Comparison of ENCODE assay signal across 8 cellular contexts in the genomic region with DNA sequence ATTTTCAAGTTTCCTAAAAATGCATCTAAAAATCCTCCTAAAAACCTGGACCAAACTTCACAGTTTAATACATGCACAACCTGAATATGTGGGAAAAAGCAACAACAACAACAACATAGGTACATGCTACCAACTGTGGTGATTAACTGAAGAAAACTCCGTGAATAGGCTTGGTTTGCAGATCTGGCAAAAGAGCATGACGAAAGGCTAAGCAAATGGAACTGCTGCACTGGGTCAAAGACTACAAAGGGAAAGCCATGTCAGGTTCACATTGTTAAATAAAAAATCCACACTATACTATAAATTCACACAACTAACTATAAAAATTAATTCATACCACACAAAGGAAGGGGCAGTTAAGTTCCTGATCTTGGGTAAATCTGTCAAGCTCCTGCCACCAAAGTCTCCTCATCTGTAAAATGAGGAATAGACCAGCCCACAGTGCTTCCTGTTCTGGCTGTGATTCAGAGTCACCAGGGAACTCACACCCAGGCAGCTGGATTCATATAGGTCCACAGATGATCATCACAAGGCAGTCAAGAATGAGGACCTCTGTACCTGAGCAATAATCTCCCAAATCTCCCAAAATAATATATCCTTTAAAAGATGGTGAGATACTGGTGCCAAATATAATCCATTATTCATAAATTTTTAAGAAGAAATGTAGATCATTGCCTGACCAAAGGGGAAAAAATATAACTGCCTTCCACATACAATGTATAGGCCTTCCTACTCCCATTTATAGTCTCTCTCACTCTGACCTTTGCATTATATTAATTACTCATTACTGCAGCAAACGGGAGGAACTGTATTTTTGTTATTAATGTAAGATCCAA. TPM values are rescaled to one million over a fixed set of nuclear protein-coding genes. Genes with fewer than 3 reads are reported as not detected.
DNase-seq lines count a peak whose midpoint lies in the region; ATAC-seq and FAIRE-seq lines count a peak whose summit lies in the region.

No MANE protein-coding gene starts in this region.

- intact Hi-C loops in activated CD4-positive, alpha-beta T cell treated with anti-CD3 and anti-CD28 coated beads, Interleukin-2, amount 10 ng/mL, durations not matched to agents 24 days and 14 days (cut with micrococcal nuclease) = no loop called here

- DNase-seq in SJSA1 (ENCODE audit: low read depth in 1 of 2, low spot score in 2 of 2) = peak in 1 of 2 experiments; percentile 52
- peak; percentile 69 for DNase-seq in foreskin melanocyte
- DNase-seq in small intestine = peak; percentile 55
- no peak for DNase-seq in activated CD4-positive, alpha-beta T cell treated with anti-CD3 and anti-CD28 coated beads, Interleukin-2, amount 10 ng/mL, durations not matched to agents 24 days and 14 days
- no peak for DNase-seq in T-helper 2 cell treated with Interferon-gamma antibody and Interleukin-4, amounts not matched to agents 5 μg/mL and 100 μg/mL, for 36 hours (ENCODE audit: low spot score)

- H3K27me3 Mint-ChIP-seq in activated CD4-positive, alpha-beta T cell treated with anti-CD3 and anti-CD28 coated beads, Interleukin-2, amount 10 ng/mL, durations not matched to agents 24 days and 14 days = peaks cover 2% of the 10 kb centered on the region
- no peaks in the 10 kb centered on the region for H3K27me3 Mint-ChIP-seq in T-helper 2 cell treated with Interferon-gamma antibody and Interleukin-4, amounts not matched to agents 5 μg/mL and 100 μg/mL, for 36 hours (ENCODE audit: low read depth)

- no peaks in the 10 kb centered on the region for H3K9me3 Mint-ChIP-seq in activated CD4-positive, alpha-beta T cell treated with anti-CD3 and anti-CD28 coated beads, Interleukin-2, amount 10 ng/mL, durations not matched to agents 24 days and 14 days
- H3K9me3 Mint-ChIP-seq in T-helper 2 cell treated with Interferon-gamma antibody and Interleukin-4, amounts not matched to agents 5 μg/mL and 100 μg/mL, for 36 hours = no peaks in the 10 kb centered on the region

- no peak overlapping the region for H3K4me3 Mint-ChIP-seq in activated CD4-positive, alpha-beta T cell treated with anti-CD3 and anti-CD28 coated beads, Interleukin-2, amount 10 ng/mL, durations not matched to agents 24 days and 14 days
- H3K4me3 Mint-ChIP-seq in T-helper 2 cell treated with Interferon-gamma antibody and Interleukin-4, amounts not matched to agents 5 μg/mL and 100 μg/mL, for 36 hours = no peak overlapping the region

- H3K36me3 ChIP-seq in SJSA1 (peaks cover 32% of the 10 kb centered on the region), small intestine (ENCODE audit: control insufficient read depth in 2 of 2, insufficient read depth in 2 of 2, low read length in 2 of 2) (no peaks in the 10 kb centered on the region)

- no peaks in the 10 kb centered on the region for H3K9me3 ChIP-seq in SJSA1 (replicated peaks)
- H3K9me3 ChIP-seq in small intestine (ENCODE audit: control insufficient read depth, low read depth) = no peaks in the 10 kb centered on the region

- peaks cover 36% of the 10 kb centered on the region for H3K4me1 Mint-ChIP-seq in activated CD4-positive, alpha-beta T cell treated with anti-CD3 and anti-CD28 coated beads, Interleukin-2, amount 10 ng/mL, durations not matched to agents 24 days and 14 days
- H3K4me1 Mint-ChIP-seq in T-helper 2 cell treated with Interferon-gamma antibody and Interleukin-4, amounts not matched to agents 5 μg/mL and 100 μg/mL, for 36 hours (ENCODE audit: low read depth) = peaks cover 35% of the 10 kb centered on the region

- peaks cover 85% of the 10 kb centered on the region for H3K4me1 ChIP-seq in SJSA1 (replicated peaks)
- peaks cover 4 to 11% of the 10 kb centered on the region in 2 donors for H3K4me1 ChIP-seq in small intestine (ENCODE audit: control insufficient read depth in 2 of 2, insufficient read depth in 1 of 2, low read depth in 1 of 2, low read length in 1 of 2)

- H3K4me3 ChIP-seq in SJSA1 (no peak overlapping the region), small intestine (ENCODE audit: low read depth in 1 of 2, low read length in 2 of 2) (no peak overlapping the region)

- H3K27me3 ChIP-seq in SJSA1 (replicated peaks) (no peaks in the 10 kb centered on the region), small intestine (ENCODE audit: control insufficient read depth in 2 of 2, insufficient read depth in 2 of 2, low read length in 2 of 2) (no peaks in the 10 kb centered on the region)

- peak overlapping the region; percentile 92 for H3K27ac ChIP-seq in SJSA1
- H3K27ac ChIP-seq in small intestine (ENCODE audit: low read depth in 1 of 2, low read length in 1 of 2) = peak overlapping the region; percentile 32 to 43

- H3K36me3 Mint-ChIP-seq in activated CD4-positive, alpha-beta T cell treated with anti-CD3 and anti-CD28 coated beads, Interleukin-2, amount 10 ng/mL, durations not matched to agents 24 days and 14 days (ENCODE audit: low read depth) = no peaks in the 10 kb centered on the region
- H3K36me3 Mint-ChIP-seq in T-helper 2 cell treated with Interferon-gamma antibody and Interleukin-4, amounts not matched to agents 5 μg/mL and 100 μg/mL, for 36 hours (ENCODE audit: low read depth) = peaks cover 4% of the 10 kb centered on the region

- 45 to 70% (median 60%) methylated on average over 3 of the region's 3 CpGs for WGBS in small intestine, 3 donors

- FAIRE-seq in small intestine (lab: Jason Lieb, UNC) = no peak

- ATAC-seq in HG02610 (IDR thresholded peaks at IDR 0.05; ENCODE audit: unreplicated experiment) = peak; percentile 48
- no peak for ATAC-seq in GM19351 (IDR thresholded peaks at IDR 0.05; ENCODE audit: unreplicated experiment)
- ATAC-seq in GM21619 (IDR thresholded peaks at IDR 0.05; ENCODE audit: unreplicated experiment) = no peak

- H3K27ac Mint-ChIP-seq in activated CD4-positive, alpha-beta T cell treated with anti-CD3 and anti-CD28 coated beads, Interleukin-2, amount 10 ng/mL, durations not matched to agents 24 days and 14 days = no peak overlapping the region
- no peak overlapping the region for H3K27ac Mint-ChIP-seq in T-helper 2 cell treated with Interferon-gamma antibody and Interleukin-4, amounts not matched to agents 5 μg/mL and 100 μg/mL, for 36 hours

RNA-seq across cellular contexts. Expression of a gene that starts 7.0 kb away (rescaled TPM):
- 82.1 and 136 TPM in 2 replicates for total RNA-seq in SJSA1 (2014; rRNA removed; shearing (Covaris generic))
- polyA plus RNA-seq in small intestine = 10 to 100 TPM; 22.2 to 36.7 (median 29.3) TPM
- 64.6 and 70.1 TPM in 2 replicates for total RNA-seq in activated CD4-positive, alpha-beta T cell treated with anti-CD3 and anti-CD28 coated beads, Interleukin-2, amount 10 ng/mL, durations not matched to agents 24 days and 14 days

Comparison
In these comparisons a context has a peak if more than half of its experiments do, and no peak if none do; other contexts are left out.
1. DNase-seq: peak in foreskin melanocyte (single experiment) and small intestine (single experiment); none in activated CD4-positive, alpha-beta T cell treated with anti-CD3 and anti-CD28 coated beads, Interleukin-2, amount 10 ng/mL, durations not matched to agents 24 days and 14 days (single experiment) and T-helper 2 cell treated with Interferon-gamma antibody and Interleukin-4, amounts not matched to agents 5 μg/mL and 100 μg/mL, for 36 hours (single experiment).